ENCODE assay signal across 10 cellular contexts in genomic region chr21:46298083-46298412, GRCh38. TPM values are rescaled to one million over a fixed set of nuclear protein-coding genes. Genes with fewer than 3 reads are reported as not detected.
DNase-seq lines count a peak whose midpoint lies in the region; ATAC-seq and TF ChIP-seq lines count a peak whose summit lies in the region.
"Had no signal": no experiment of that assay in that cellular context is flagged by ENCODE, and none has a peak within 500 bp of the region (broad histone marks: within the 10 kb centered on the region; RNA-seq: fewer than 3 reads in every experiment).

No MANE protein-coding gene starts in this region.

- no peak overlapping the region for H3K27ac Mint-ChIP-seq in CD4-positive, alpha-beta T cell

- peaks cover 4% of the 10 kb centered on the region for H3K27me3 Mint-ChIP-seq in CD4-positive, alpha-beta T cell

- CTCF ChIA-PET in CD4-positive, alpha-beta T cell (lab: Charles Lee) = no interaction called here

- no peak for TF ChIP-seq CTCF in CD4-positive, alpha-beta T cell (IDR thresholded peaks at IDR 0.05)
- TF ChIP-seq CTCF in esophagus squamous epithelium (IDR thresholded peaks at IDR 0.05) (no peak), ovary (IDR thresholded peaks at IDR 0.05) (no peak)

- no peaks in the 10 kb centered on the region for H3K27me3 ChIP-seq in CD4-positive, alpha-beta T cell (ENCODE audit: control insufficient read depth, insufficient read depth, low read length)
- H3K27me3 ChIP-seq in NT2/D1 (ENCODE audit: insufficient read depth, insufficient read length) (no peaks in the 10 kb centered on the region), esophagus squamous epithelium (peaks cover 0 to 16% (median 0%) of the 10 kb centered on the region in 4 donors), ovary (no peaks in the 10 kb centered on the region), HAP-1 (ENCODE audit: low read depth) (no peaks in the 10 kb centered on the region)

- in situ Hi-C loops in HAP-1 (cut with MboI; ENCODE audit: low sequenced_read_pairs) = no loop called here

- no peak for TF ChIP-seq EP300 in ovary (IDR thresholded peaks at IDR 0.05)

- WGBS in esophagus squamous epithelium, 2 donors = 13 to 40% methylated on average over 9 to 11 of the region's 18 CpGs
- WGBS in ovary, 3 donors = 18 to 36% (median 29%) methylated on average over 18 of the region's 18 CpGs

- H3K27ac ChIP-seq in CD4-positive, alpha-beta T cell (ENCODE audit: low read depth, low read length) = no peak overlapping the region
- H3K27ac ChIP-seq in esophagus squamous epithelium = peak overlapping the region; percentile 48 to 68 (median 60)
- H3K27ac ChIP-seq in ovary = peak overlapping the region in 1 of 2 donors; percentile 6
- H3K27ac ChIP-seq: VCaP had no signal

- H3K9me3 Mint-ChIP-seq in CD4-positive, alpha-beta T cell = no peaks in the 10 kb centered on the region

- POLR2A ChIA-PET in CD4-positive, alpha-beta T cell (lab: Charles Lee) = no interaction called here

- peaks cover 5% of the 10 kb centered on the region for H3K4me1 Mint-ChIP-seq in CD4-positive, alpha-beta T cell (ENCODE audit: low read depth)

- intact Hi-C loops in CD4-positive, alpha-beta T cell (cut with DNase I, micrococcal nuclease) = no loop called here
- intact Hi-C loops in esophagus squamous epithelium (cut with DNase I) (no loop called here), ovary (cut with DNase I) (no loop called here)

- H3K36me3 ChIP-seq in NT2/D1 (ENCODE audit: insufficient read depth, insufficient read length, low read length) = peaks cover 34% of the 10 kb centered on the region
- H3K36me3 ChIP-seq in esophagus squamous epithelium = peaks cover 0 to 20% (median 0%) of the 10 kb centered on the region in 3 donors
- no peaks in the 10 kb centered on the region for H3K36me3 ChIP-seq in ovary
- peaks cover 30% of the 10 kb centered on the region for H3K36me3 ChIP-seq in HAP-1 (replicated peaks)

- peak overlapping the region; percentile 12 for H3K4me3 ChIP-seq in NT2/D1 (ENCODE audit: insufficient read length, low read depth)
- peak overlapping the region; percentile 38 to 67 (median 52) for H3K4me3 ChIP-seq in esophagus squamous epithelium
- peak overlapping the region; percentile 23 for H3K4me3 ChIP-seq in ovary
- no peak overlapping the region for H3K4me3 ChIP-seq in HAP-1

- no peak for TF ChIP-seq POLR2A in esophagus squamous epithelium (IDR thresholded peaks at IDR 0.05)
- no peak for TF ChIP-seq POLR2A in ovary (IDR thresholded peaks at IDR 0.05)

- peaks cover 8% of the 10 kb centered on the region for H3K4me1 ChIP-seq in NT2/D1 (ENCODE audit: insufficient read depth, insufficient read length)
- H3K4me1 ChIP-seq in esophagus squamous epithelium = peaks cover 10 to 33% (median 12%) of the 10 kb centered on the region in 3 donors
- H3K4me1 ChIP-seq in ovary (ENCODE audit: insufficient read depth) = peaks cover 8% of the 10 kb centered on the region
- no peaks in the 10 kb centered on the region for H3K4me1 ChIP-seq in HAP-1

- H3K9me3 ChIP-seq in CD4-positive, alpha-beta T cell (ENCODE audit: control insufficient read depth, low read length) = no peaks in the 10 kb centered on the region
- no peaks in the 10 kb centered on the region for H3K9me3 ChIP-seq in NT2/D1 (ENCODE audit: insufficient read depth, low read length)
- H3K9me3 ChIP-seq in esophagus squamous epithelium = no peaks in the 10 kb centered on the region
- H3K9me3 ChIP-seq in ovary = no peaks in the 10 kb centered on the region
- no peaks in the 10 kb centered on the region for H3K9me3 ChIP-seq in HAP-1

- H3K9ac ChIP-seq in NT2/D1 (ENCODE audit: insufficient read length, low read depth) = peak overlapping the region; percentile 22

- no peak for DNase-seq in CD4-positive, alpha-beta T cell
- DNase-seq in NT2/D1 (ENCODE audit: low read depth, low spot score) (no peak), esophagus squamous epithelium (lab: John Stamatoyannopoulos, UW) (no peak), ovary (no peak), DMS153 treated with DMSO at 0.1 percent for 48 hours (lab: John Stamatoyannopoulos, UW; ENCODE audit: unreplicated experiment) (no peak), HAP-1 (ENCODE audit: low spot score in 2 of 2) (no peak)
- DNase-seq in stimulated activated naive CD4-positive, alpha-beta T cell (lab: John Stamatoyannopoulos, UW) = no peak
- DNase-seq: NCI-H1417 had no signal

- H3K4me3 Mint-ChIP-seq in CD4-positive, alpha-beta T cell = peak overlapping the region; percentile 65

- no peak for ATAC-seq in CD4-positive, alpha-beta T cell (ENCODE audit: poor library complexity)
- ATAC-seq in HG03342 (IDR thresholded peaks at IDR 0.05; ENCODE audit: unreplicated experiment) = no peak

- peaks cover 13% of the 10 kb centered on the region for H3K36me3 Mint-ChIP-seq in CD4-positive, alpha-beta T cell (ENCODE audit: low read depth)

RNA-seq across cellular contexts. Expression of gene YBEY, which starts 11.9 kb away (rescaled TPM):
- total RNA-seq in CD4-positive, alpha-beta T cell = 10 to 100 TPM; 10.6 to 14.8 TPM
- total RNA-seq in esophagus squamous epithelium (10 to 100 TPM in 3 of 4 donors, 1 to 10 TPM in 1; 4.7 to 17.9 (median 11.7) TPM), ovary (10 to 100 TPM; 10.7 to 22.6 (median 14.9) TPM)
- polyA plus RNA-seq in ovary = 10 to 100 TPM; 16.4 to 27.9 TPM

RNA-seq across cellular contexts. Expression of gene MCM3AP, which starts 12.6 kb away (rescaled TPM):
- total RNA-seq in CD4-positive, alpha-beta T cell = 10 to 100 TPM; 94.3 to 96.5 TPM
- total RNA-seq in esophagus squamous epithelium (10 to 100 TPM; 31.3 to 72.7 (median 63.2) TPM), ovary (10 to 100 TPM; 58.2 to 89.3 (median 84.5) TPM)
- polyA plus RNA-seq in ovary = 10 to 100 TPM; 35.9 to 50.4 TPM

RNA-seq across cellular contexts. Expression of gene C21orf58, which starts 25.6 kb away (rescaled TPM):
- total RNA-seq in CD4-positive, alpha-beta T cell = 1 to 10 TPM; 2.0 to 2.8 TPM
- total RNA-seq in esophagus squamous epithelium = 1 to 10 TPM; 2.1 to 4.4 (median 2.7) TPM
- 10 to 100 TPM in 1 of 7 donors, 1 to 10 TPM in 6; 1.6 to 26.8 (median 2.3) TPM for total RNA-seq in ovary
- polyA plus RNA-seq in ovary = 1 to 10 TPM in 1 of 2 donors, under 1 TPM in 1; 0.63 to 2.7 TPM

RNA-seq across cellular contexts. Expression of gene PCNT, which starts 25.9 kb away (rescaled TPM):
- total RNA-seq in CD4-positive, alpha-beta T cell = 10 to 100 TPM; 54.4 to 55.5 TPM
- total RNA-seq in esophagus squamous epithelium (10 to 100 TPM; 26.8 to 38.7 (median 29.9) TPM), ovary (10 to 100 TPM; 14.7 to 28.2 (median 24.0) TPM)
- polyA plus RNA-seq in ovary = 10 to 100 TPM; 11.1 to 11.4 TPM
